ENCODE assay signal across 16 cellular contexts in the genomic region with DNA sequence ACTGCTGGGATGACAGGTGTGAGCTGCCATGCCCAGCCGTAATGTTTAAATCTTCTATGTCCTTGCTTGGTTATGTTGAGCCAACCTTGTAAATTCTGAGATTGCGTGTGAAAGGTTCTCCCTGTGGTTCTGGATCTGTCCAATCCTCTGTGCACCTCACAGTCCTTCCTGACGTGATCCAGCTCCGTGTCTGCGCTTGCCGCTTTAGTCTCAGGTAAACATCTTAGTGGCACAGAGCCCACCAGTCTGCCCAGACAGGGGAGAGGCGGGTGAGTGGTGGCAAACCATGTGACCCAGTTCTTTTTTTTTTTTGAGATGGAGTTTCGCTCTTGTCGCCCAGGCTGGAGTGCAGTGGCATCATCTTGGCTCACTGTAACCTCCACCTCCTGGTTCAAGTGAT. TPM values are rescaled to one million over a fixed set of nuclear protein-coding genes. Genes with fewer than 3 reads are reported as not detected.
DNase-seq lines count a peak whose midpoint lies in the region; ATAC-seq and TF ChIP-seq lines count a peak whose summit lies in the region.
"Had no signal": no experiment of that assay in that cellular context is flagged by ENCODE, and none has a peak within 500 bp of the region (broad histone marks: within the 10 kb centered on the region; RNA-seq: fewer than 3 reads in every experiment).

No MANE protein-coding gene starts in this region.

- TF ChIP-seq POLR2A in prostate gland (IDR thresholded peaks at IDR 0.05) = no peak

- no peaks in the 10 kb centered on the region for H4K20me1 ChIP-seq in OCI-LY3 (ENCODE audit: insufficient read depth, low read length)

- no peak overlapping the region for H3K9ac ChIP-seq in OCI-LY3 (ENCODE audit: low read length)
- H3K9ac ChIP-seq: BLaER1 treated with 17β-estradiol and CSF1 and Interleukin-3, amounts not matched to agents 10 nM and 100 nM; KMS-11 had no signal

- H2AFZ ChIP-seq in OCI-LY3 (ENCODE audit: low read depth, low read length) = no peak overlapping the region

- H3K4me3 ChIP-seq in OCI-LY3 (ENCODE audit: low read length) (no peak overlapping the region), esophagus (ENCODE audit: low read depth in 1 of 2, low read length in 2 of 2) (no peak overlapping the region), prostate gland (no peak overlapping the region)
- H3K4me3 ChIP-seq: BLaER1 treated with 17β-estradiol and CSF1 and Interleukin-3, amounts not matched to agents 10 nM and 100 nM had no signal

- H3K27me3 ChIP-seq in OCI-LY3 (ENCODE audit: low read depth, low read length) = peaks cover 12% of the 10 kb centered on the region; the same call in 1 of the 2 replicates
- no peaks in the 10 kb centered on the region for H3K27me3 ChIP-seq in esophagus (ENCODE audit: control insufficient read depth in 1 of 2, insufficient read depth in 2 of 2, low read length in 2 of 2)
- H3K27me3 ChIP-seq in prostate gland (replicated peaks; ENCODE audit: insufficient read depth) = no peaks in the 10 kb centered on the region

- H3K27ac ChIP-seq in 22Rv1 = peak overlapping the region; percentile 69
- no peak overlapping the region for H3K27ac ChIP-seq in OCI-LY3 (ENCODE audit: low read length)
- peak overlapping the region; percentile 49 to 66 for H3K27ac ChIP-seq in esophagus (ENCODE audit: low read depth in 2 of 2, low read length in 1 of 2)
- H3K27ac ChIP-seq in prostate gland = peak overlapping the region; percentile 80 to 86
- H3K27ac ChIP-seq: BLaER1 treated with 17β-estradiol and CSF1 and Interleukin-3, amounts not matched to agents 10 nM and 100 nM; KMS-11 had no signal

- TF ChIP-seq CTCF in 22Rv1 (IDR thresholded peaks at IDR 0.05) = no peak
- TF ChIP-seq CTCF in OCI-LY3 (IDR thresholded peaks at IDR 0.05; ENCODE audit: low read depth, low read length) = no peak
- no peak for TF ChIP-seq CTCF in prostate gland (IDR thresholded peaks at IDR 0.05)

- no peak for ATAC-seq in GM18907 (IDR thresholded peaks at IDR 0.05; ENCODE audit: unreplicated experiment)
- no peak for ATAC-seq in GM21576 (IDR thresholded peaks at IDR 0.05; ENCODE audit: unreplicated experiment)
- ATAC-seq: SK-N-SH treated with all-trans-retinoic acid at 6 μM for 48 hours had no signal

- intact Hi-C loops in prostate gland (cut with DNase I) = no loop called here

- H3K79me2 ChIP-seq in OCI-LY3 (ENCODE audit: low read length) = no peaks in the 10 kb centered on the region

- H3K36me3 ChIP-seq in OCI-LY3 (replicated peaks; ENCODE audit: low read depth, low read length) (no peaks in the 10 kb centered on the region), esophagus (ENCODE audit: control insufficient read depth in 2 of 2, insufficient read depth in 2 of 2, low read length in 1 of 2) (peaks cover 0 to under 1% of the 10 kb centered on the region in 2 donors), prostate gland (no peaks in the 10 kb centered on the region)
- H3K36me3 ChIP-seq: BLaER1 treated with 17β-estradiol and CSF1 and Interleukin-3, amounts not matched to agents 10 nM and 100 nM had no signal

- WGBS in esophagus, 2 donors = 42 to 47% methylated on average over 9 of the region's 9 CpGs
- WGBS in prostate gland = 28% methylated on average over 9 of the region's 9 CpGs

- DNase-seq in prostate gland (ENCODE audit: low spot score) = peak; percentile 98
- DNase-seq in SHP77 treated with DMSO at 0.1 percent for 48 hours (lab: John Stamatoyannopoulos, UW) = no peak
- DNase-seq: DMS79 treated with DMSO at 0.1 percent for 48 hours, H9, NCI-H1417, NCI-H187, NCI-H446, SIG-M5 had no signal

- H3K4me2 ChIP-seq in OCI-LY3 (ENCODE audit: low read length) = peak overlapping the region; percentile 54
- H3K4me2 ChIP-seq: BLaER1 treated with 17β-estradiol and CSF1 and Interleukin-3, amounts not matched to agents 10 nM and 100 nM; KMS-11 had no signal

- peaks cover 10% of the 10 kb centered on the region for H3K4me1 ChIP-seq in OCI-LY3 (ENCODE audit: low read length)
- H3K4me1 ChIP-seq in esophagus (ENCODE audit: control insufficient read depth in 2 of 2, insufficient read depth in 2 of 2, low read length in 1 of 2) = peaks cover 0 to 14% of the 10 kb centered on the region in 2 donors
- peaks cover 8% of the 10 kb centered on the region for H3K4me1 ChIP-seq in prostate gland (replicated peaks)

- H3K9me3 ChIP-seq in OCI-LY3 (ENCODE audit: insufficient read depth, low read length) (no peaks in the 10 kb centered on the region), esophagus (ENCODE audit: control insufficient read depth in 2 of 2, insufficient read depth in 1 of 2, low read depth in 1 of 2, low read length in 1 of 2) (no peaks in the 10 kb centered on the region), prostate gland (no peaks in the 10 kb centered on the region)
- H3K9me3 ChIP-seq: BLaER1 treated with 17β-estradiol and CSF1 and Interleukin-3, amounts not matched to agents 10 nM and 100 nM had no signal

RNA-seq across cellular contexts. Expression of a gene that starts 13.9 kb away (rescaled TPM):
- polyA plus RNA-seq in esophagus = 10 to 100 TPM; 40.5 to 42.4 TPM
- total RNA-seq in prostate gland = 10 to 100 TPM; 39.1 to 39.4 TPM

RNA-seq across cellular contexts. Expression of a gene that starts 22.8 kb away (rescaled TPM):
- 100 to 1,000 TPM; 136 to 173 TPM for polyA plus RNA-seq in esophagus
- total RNA-seq in prostate gland = 10 to 100 TPM; 53.4 to 63.5 TPM

RNA-seq across cellular contexts. Expression of a gene that starts 42.2 kb away (rescaled TPM):
- polyA plus RNA-seq in esophagus = 100 to 1,000 TPM in 1 of 2 donors, 10 to 100 TPM in 1; 83.6 to 131 TPM
- 100 to 1,000 TPM; 102 to 167 TPM for total RNA-seq in prostate gland

RNA-seq across cellular contexts. Expression of a gene that starts 42.4 kb away (rescaled TPM):
- 10 to 100 TPM; 36.2 to 53.9 TPM for polyA plus RNA-seq in esophagus
- 10 to 100 TPM; 27.9 to 49.5 TPM for total RNA-seq in prostate gland

RNA-seq across cellular contexts. Expression of a gene that starts 59.5 kb away (rescaled TPM):
- polyA plus RNA-seq in esophagus = 10 to 100 TPM; 22.2 to 33.0 TPM
- total RNA-seq in prostate gland = 10 to 100 TPM; 18.5 to 27.7 TPM
